ENCODE assay signal across 20 cellular contexts in the genomic region with DNA sequence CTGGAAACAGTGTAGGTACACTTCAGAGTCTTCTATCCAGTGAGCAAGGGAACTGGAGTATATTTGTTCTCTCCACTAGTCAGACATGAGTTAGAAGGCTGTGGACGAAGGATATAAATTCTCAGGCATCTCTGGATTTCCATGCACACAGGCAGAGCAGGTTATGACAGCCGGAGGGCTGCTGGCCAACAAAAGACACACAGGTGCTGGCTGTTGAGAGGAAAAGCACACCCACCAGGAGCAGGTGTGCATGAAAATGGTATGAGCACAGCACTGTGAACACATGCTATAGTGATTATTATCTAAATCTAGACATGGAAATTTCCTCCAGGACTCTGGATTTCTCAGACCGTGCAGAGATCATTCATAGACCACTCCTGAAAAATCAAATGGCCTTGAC.
"Had no signal": no experiment of that assay in that cellular context is flagged by ENCODE, and none has a peak within 500 bp of the region (broad histone marks: within the 10 kb centered on the region; RNA-seq: fewer than 3 reads in every experiment).

No MANE protein-coding gene starts in this region.

- DNase-seq: activated CD4-positive, alpha-beta T cell treated with anti-CD3 and anti-CD28 coated beads, Interleukin-2, amount 50 U/mL, for 1 hour; activated CD4-positive, CD25-positive, alpha-beta regulatory T cell treated with anti-CD3 and anti-CD28 coated beads, Interleukin-2, amount 50 U/mL, for 72 hours; activated CD8-positive, alpha-beta memory T cell treated with anti-CD3 and anti-CD28 coated beads, Interleukin-2, amount 50 U/mL, for 4 hours; activated naive CD4-positive, alpha-beta T cell treated with anti-CD3 and anti-CD28 coated beads, Interleukin-2, amount 10 ng/mL, durations not matched to agents 7 days and 5 days; activated T-cell treated with anti-CD3 and anti-CD28 coated beads, Interleukin-2, amount 50 U/mL, for 4 hours; aorta; brain microvascular endothelial cell; cortex of kidney; hypothalamus; islet precursor cell; left colon; lower lobe of right lung; naive thymus-derived CD8-positive, alpha-beta T cell; ovary; spleen; stimulated activated CD4-positive, alpha-beta T cell treated with anti-CD3 and anti-CD28 coated beads, Interleukin-4, amount 100 ng/mL, for 4 hours; testis; upper lobe of left lung had no signal

- H3K27me3 Mint-ChIP-seq: activated naive CD4-positive, alpha-beta T cell treated with anti-CD3 and anti-CD28 coated beads, Interleukin-2, amount 10 ng/mL, durations not matched to agents 7 days and 5 days; central memory CD8-positive, alpha-beta T cell; stimulated activated memory B cell treated with anti-CD40 and anti-IgM and Interleukin-4, amounts not matched to agents 10 μg/mL and 1 μg/mL and 100 μg/mL, for 72 hours had no signal

- H3K4me3 Mint-ChIP-seq: activated naive CD4-positive, alpha-beta T cell treated with anti-CD3 and anti-CD28 coated beads, Interleukin-2, amount 10 ng/mL, durations not matched to agents 7 days and 5 days; activated T-cell treated with anti-CD3 and anti-CD28 coated beads, Interleukin-2, amount 50 U/mL, for 4 hours; central memory CD8-positive, alpha-beta T cell; naive thymus-derived CD8-positive, alpha-beta T cell; stimulated activated memory B cell treated with anti-CD40 and anti-IgM and Interleukin-4, amounts not matched to agents 10 μg/mL and 1 μg/mL and 100 μg/mL, for 72 hours had no signal

- H3K9me3 Mint-ChIP-seq: activated naive CD4-positive, alpha-beta T cell treated with anti-CD3 and anti-CD28 coated beads, Interleukin-2, amount 10 ng/mL, durations not matched to agents 7 days and 5 days; activated T-cell treated with anti-CD3 and anti-CD28 coated beads, Interleukin-2, amount 50 U/mL, for 4 hours; central memory CD8-positive, alpha-beta T cell; stimulated activated memory B cell treated with anti-CD40 and anti-IgM and Interleukin-4, amounts not matched to agents 10 μg/mL and 1 μg/mL and 100 μg/mL, for 72 hours had no signal

- H3K36me3 Mint-ChIP-seq: activated naive CD4-positive, alpha-beta T cell treated with anti-CD3 and anti-CD28 coated beads, Interleukin-2, amount 10 ng/mL, durations not matched to agents 7 days and 5 days; stimulated activated memory B cell treated with anti-CD40 and anti-IgM and Interleukin-4, amounts not matched to agents 10 μg/mL and 1 μg/mL and 100 μg/mL, for 72 hours had no signal

- H3K27ac Mint-ChIP-seq: activated naive CD4-positive, alpha-beta T cell treated with anti-CD3 and anti-CD28 coated beads, Interleukin-2, amount 10 ng/mL, durations not matched to agents 7 days and 5 days; naive thymus-derived CD8-positive, alpha-beta T cell; stimulated activated memory B cell treated with anti-CD40 and anti-IgM and Interleukin-4, amounts not matched to agents 10 μg/mL and 1 μg/mL and 100 μg/mL, for 72 hours had no signal

- H3K4me1 Mint-ChIP-seq: activated naive CD4-positive, alpha-beta T cell treated with anti-CD3 and anti-CD28 coated beads, Interleukin-2, amount 10 ng/mL, durations not matched to agents 7 days and 5 days; central memory CD8-positive, alpha-beta T cell; naive thymus-derived CD8-positive, alpha-beta T cell; stimulated activated memory B cell treated with anti-CD40 and anti-IgM and Interleukin-4, amounts not matched to agents 10 μg/mL and 1 μg/mL and 100 μg/mL, for 72 hours had no signal

- H3K27ac ChIP-seq: brain microvascular endothelial cell, lower lobe of right lung, ovary, spleen, testis, upper lobe of left lung had no signal

- ATAC-seq: activated T-cell treated with anti-CD3 and anti-CD28 coated beads, Interleukin-2, amount 50 U/mL, for 4 hours; left colon; lower lobe of right lung; naive thymus-derived CD8-positive, alpha-beta T cell; stimulated activated memory B cell treated with anti-CD40 and anti-IgM and Interleukin-4, amounts not matched to agents 10 μg/mL and 1 μg/mL and 100 μg/mL, for 72 hours had no signal
